ENCODE assay signal across 9 cellular contexts in genomic region chr9:23826120-23826629, GRCh38. TPM values are rescaled to one million over a fixed set of nuclear protein-coding genes. Genes with fewer than 3 reads are reported as not detected.
DNase-seq lines count a peak whose midpoint lies in the region; ATAC-seq and TF ChIP-seq lines count a peak whose summit lies in the region.
"Had no signal": no experiment of that assay in that cellular context is flagged by ENCODE, and none has a peak within 500 bp of the region (broad histone marks: within the 10 kb centered on the region; RNA-seq: fewer than 3 reads in every experiment).

TSS of gene ELAVL2 (minus strand) at chr9:23826240. CDS start at chr9:23762234, 64,006 bp downstream.

- H3K36me3 Mint-ChIP-seq in chondrocyte (ENCODE audit: low read depth): peaks cover under 1% of the 10 kb centered on the region
- H3K36me3 Mint-ChIP-seq: CD8-positive, alpha-beta memory T cell had no signal

- peaks cover 36% of the 10 kb centered on the region for H3K27me3 Mint-ChIP-seq in chondrocyte (ENCODE audit: low read depth)

- H3K9me3 ChIP-seq in SJCRH30 (replicated peaks) (no peaks in the 10 kb centered on the region), iPS-20b (ENCODE audit: insufficient read depth, low read depth, low read length) (no peaks in the 10 kb centered on the region), gastrocnemius medialis (no peaks in the 10 kb centered on the region)

- peak; percentile 73 to 85 for ATAC-seq in gastrocnemius medialis
- ATAC-seq in HG03354 (IDR thresholded peaks at IDR 0.05; ENCODE audit: poor library complexity, severe bottlenecking, unreplicated experiment): no peak
- ATAC-seq in HG03095 (IDR thresholded peaks at IDR 0.05; ENCODE audit: unreplicated experiment): no peak

- in situ Hi-C loops in gastrocnemius medialis (cut with MboI; ENCODE audit: low sequenced_read_pairs in 4 of 4): loop anchor here in 1 of 4 donors (25.0 kb wide), 1 partner anchor 89 kb away; no protein-coding TSS in a partner anchor

- H3K9ac ChIP-seq in iPS-20b (ENCODE audit: low read depth, low read length): peak within 1 kb of the TSS; percentile 72; the same call in 1 of the 2 replicates

- peak within 1 kb of the TSS; percentile 31 for H3K27ac ChIP-seq in SJCRH30
- H3K27ac ChIP-seq in iPS-20b (ENCODE audit: low read length): no peak within 1 kb of the TSS
- no peak within 1 kb of the TSS for H3K27ac ChIP-seq in gastrocnemius medialis

- peak within 1 kb of the TSS; percentile 62 for H3K4me3 ChIP-seq in SJCRH30
- H3K4me3 ChIP-seq in iPS-20b (ENCODE audit: low read length): peak within 1 kb of the TSS; percentile 83
- peak within 1 kb of the TSS; percentile 41 to 64 (median 48) for H3K4me3 ChIP-seq in gastrocnemius medialis

- H3K27me3 ChIP-seq in SJCRH30 (no peaks in the 10 kb centered on the region), iPS-20b (ENCODE audit: insufficient read depth, low read length) (peaks cover 76% of the 10 kb centered on the region), gastrocnemius medialis (peaks cover 67 to 88% (median 82%) of the 10 kb centered on the region in 3 donors)

- no peaks in the 10 kb centered on the region for H3K9me3 Mint-ChIP-seq in chondrocyte (ENCODE audit: low read depth)

- H3K36me3 ChIP-seq in SJCRH30 (no peaks in the 10 kb centered on the region), iPS-20b (ENCODE audit: insufficient read depth, low read depth, low read length) (no peaks in the 10 kb centered on the region), gastrocnemius medialis (no peaks in the 10 kb centered on the region)

- intact Hi-C loops in gastrocnemius medialis (cut with DNase I; ENCODE audit: low total_unique reads): no loop called here

- peak; percentile 73 for DNase-seq in activated effector memory CD4-positive, alpha-beta T cell treated with anti-CD3 and anti-CD28 coated beads, Interleukin-2, amount 50 U/mL, for 16 hours
- no peak for DNase-seq in activated effector memory CD4-positive, alpha-beta T cell treated with Interleukin-2 at 50 U/mL for 16 hours
- DNase-seq in SJCRH30 (peak; percentile 98), chondrocyte (ENCODE audit: low spot score) (peak; percentile 94), gastrocnemius medialis (peak; percentile 45 to 79)

- H3K4me1 ChIP-seq in SJCRH30 (no peaks in the 10 kb centered on the region), iPS-20b (ENCODE audit: insufficient read depth, low read length) (peaks cover 29% of the 10 kb centered on the region; the same call in 1 of the 2 replicates), gastrocnemius medialis (peaks cover 16 to 21% of the 10 kb centered on the region in 2 donors)

- peaks cover 7% of the 10 kb centered on the region for H3K4me1 Mint-ChIP-seq in chondrocyte (ENCODE audit: low read depth)
- H3K4me1 Mint-ChIP-seq: CD8-positive, alpha-beta memory T cell had no signal

- no peak for TF ChIP-seq POLR2A in gastrocnemius medialis (IDR thresholded peaks at IDR 0.05)

- no peak within 1 kb of the TSS for H3K27ac Mint-ChIP-seq in chondrocyte (ENCODE audit: unreplicated experiment)
- H3K27ac Mint-ChIP-seq: CD8-positive, alpha-beta memory T cell had no signal

- no peak within 1 kb of the TSS for H3K4me3 Mint-ChIP-seq in chondrocyte (ENCODE audit: unreplicated experiment)
- H3K4me3 Mint-ChIP-seq: CD8-positive, alpha-beta memory T cell had no signal

- no peak for TF ChIP-seq CTCF in chondrocyte (IDR thresholded peaks at IDR 0.05)
- no peak for TF ChIP-seq CTCF in gastrocnemius medialis (IDR thresholded peaks at IDR 0.05 in 4 of 5, conservative IDR thresholded peaks at IDR 0.05 in 1 of 5)

RNA-seq across cellular contexts. Expression of gene ELAVL2, which starts in this region (rescaled TPM):
- 29.1 and 29.2 TPM in 2 replicates for total RNA-seq in SJCRH30 (2014; rRNA removed; shearing (Covaris generic))
- 0.36 to 1.4 TPM (median 0.37 TPM) in 3 replicates for total RNA-seq in chondrocyte
- not detected for total RNA-seq in gastrocnemius medialis
- total RNA-seq: CD8-positive, alpha-beta memory T cell had no signal

Comparison
In these comparisons a context has a peak if more than half of its experiments do, and no peak if none do; other contexts are left out.
1. RNA of gene ELAVL2 (total RNA-seq): 29.1 to 29.2 TPM in SJCRH30; 0.36 to 1.4 TPM in chondrocyte and not detected in gastrocnemius medialis; every median in the first group is over 10 times any median in the second.
2. Peak in DNase-seq, ATAC-seq and H3K4me3 ChIP-seq in gastrocnemius medialis; RNA of the gene not detected or under 1 TPM.
3. Peak in every context shown above with its lines, with median percentiles within 50 percentile points of each other: H3K4me3 ChIP-seq.